Comparison of ENCODE assay signal across 8 cellular contexts in the genomic region with DNA sequence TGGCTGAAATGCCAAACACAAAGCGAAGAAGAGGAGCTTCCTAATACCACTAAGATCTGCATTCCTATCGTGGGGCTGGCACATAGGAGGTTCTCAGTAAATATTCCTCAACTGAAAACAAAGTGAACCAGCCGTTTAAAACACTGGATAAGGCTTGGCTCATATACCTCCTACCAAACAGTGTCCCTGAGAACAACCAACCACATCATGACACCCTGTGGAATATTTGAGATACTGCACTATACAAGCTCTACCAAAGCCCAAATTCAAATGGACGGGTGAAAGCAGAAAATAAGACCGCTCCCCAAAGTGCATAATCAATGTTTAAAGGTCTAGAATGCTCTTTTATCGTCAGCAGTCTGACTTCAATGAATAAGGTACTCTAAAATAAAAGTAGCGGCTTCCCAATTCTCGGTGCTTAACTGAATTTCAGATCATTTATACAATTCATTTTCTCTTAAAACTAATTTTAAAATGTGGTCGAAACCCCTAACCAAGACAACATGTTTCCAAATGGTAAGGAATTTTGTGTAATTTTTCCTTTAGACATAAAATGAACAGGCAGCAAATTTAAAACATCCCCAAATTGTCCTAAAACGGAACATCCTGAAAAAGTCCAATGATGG.
DNase-seq lines count a peak whose midpoint lies in the region; ATAC-seq and TF ChIP-seq lines count a peak whose summit lies in the region.

No MANE protein-coding gene starts in this region.

- H3K4me3 ChIP-seq in Panc1 (ENCODE audit: low read depth in 2 of 2, low read length in 2 of 2), result no peak overlapping the region
- no peak overlapping the region for H3K4me3 ChIP-seq in fibroblast of pulmonary artery (replicated peaks; ENCODE audit: low read depth, low read length)

- H3K9me3 Mint-ChIP-seq in T-helper 2 cell treated with Interferon-gamma antibody and Interleukin-4, amounts not matched to agents 5 μg/mL and 100 μg/mL, for 36 hours, result no peaks in the 10 kb centered on the region

- CTCF ChIA-PET in Panc1 (lab: Charles Lee), result interaction anchor here (0.6 kb wide), 1 partner anchor 8 kb away, joined by 3 read pairs; no protein-coding TSS in a partner anchor

- TF ChIP-seq CTCF in Panc1 (IDR thresholded peaks at IDR 0.05) (peak; percentile 50), fibroblast of pulmonary artery (IDR thresholded peaks at IDR 0.05; ENCODE audit: low read length, missing control alignments) (peak; percentile 50), GM13976 (IDR thresholded peaks at IDR 0.05; ENCODE audit: borderline replicate concordance, control extremely low read depth, extremely low read depth, insufficient read depth, missing control alignments) (no peak)

- H3K4me1 ChIP-seq in Panc1 (ENCODE audit: control insufficient read depth, insufficient read depth, low read length), result no peaks in the 10 kb centered on the region

- in situ Hi-C loops in Panc1 (cut with HindIII; ENCODE audit: low pct_unique_long_range_greater_than_20kb, low sequenced_read_pairs) (no loop called here), GM13976 (cut with MboI; ENCODE audit: low sequenced_read_pairs, unreplicated experiment) (no loop called here)

- no peaks in the 10 kb centered on the region for H3K4me1 Mint-ChIP-seq in T-helper 2 cell treated with Interferon-gamma antibody and Interleukin-4, amounts not matched to agents 5 μg/mL and 100 μg/mL, for 36 hours (ENCODE audit: low read depth)

- no peak overlapping the region for H3K27ac Mint-ChIP-seq in T-helper 2 cell treated with Interferon-gamma antibody and Interleukin-4, amounts not matched to agents 5 μg/mL and 100 μg/mL, for 36 hours

- POLR2A ChIA-PET in Panc1 (lab: Charles Lee), result no interaction called here

- peak; percentile 82 for ATAC-seq in Panc1

- DNase-seq in NCI-H2196 (lab: John Stamatoyannopoulos, UW; ENCODE audit: unreplicated experiment) (peak; percentile 14), NCI-H2196 treated with DMSO at 0.1 percent for 48 hours (lab: John Stamatoyannopoulos, UW; ENCODE audit: unreplicated experiment) (no peak), Panc1 (ENCODE audit: low read depth, low spot score) (peak; percentile 13), fibroblast of pulmonary artery (ENCODE audit: low read depth) (peak; percentile 59), putamen (ENCODE audit: low spot score) (peak; percentile 10), NOMO-1 treated with dmso at 0.1 percent for 144 hours (lab: John Stamatoyannopoulos, UW; ENCODE audit: unreplicated experiment) (no peak), GM13976 (ENCODE audit: low spot score) (no peak)
- no peak for DNase-seq in T-helper 2 cell treated with Interferon-gamma antibody and Interleukin-4, amounts not matched to agents 5 μg/mL and 100 μg/mL, for 36 hours (ENCODE audit: low spot score)

- H3K27ac ChIP-seq in Panc1 (ENCODE audit: low read length), result no peak overlapping the region

- H3K27me3 ChIP-seq in Panc1 (ENCODE audit: control insufficient read depth, insufficient read depth, low read length), result peaks cover 2% of the 10 kb centered on the region; the same call in 1 of the 2 replicates

- H3K4me3 Mint-ChIP-seq in T-helper 2 cell treated with Interferon-gamma antibody and Interleukin-4, amounts not matched to agents 5 μg/mL and 100 μg/mL, for 36 hours, result no peak overlapping the region

- no peaks in the 10 kb centered on the region for H3K27me3 Mint-ChIP-seq in T-helper 2 cell treated with Interferon-gamma antibody and Interleukin-4, amounts not matched to agents 5 μg/mL and 100 μg/mL, for 36 hours (ENCODE audit: low read depth)

- no TSS peak for BruUV-seq in Panc1 (replicated peaks; lab: Mats Ljungman, UMichigan)

- H3K36me3 ChIP-seq in Panc1 (ENCODE audit: control insufficient read depth, insufficient read depth, low read length), result no peaks in the 10 kb centered on the region

- H3K36me3 Mint-ChIP-seq in T-helper 2 cell treated with Interferon-gamma antibody and Interleukin-4, amounts not matched to agents 5 μg/mL and 100 μg/mL, for 36 hours (ENCODE audit: low read depth), result no peaks in the 10 kb centered on the region

- intact Hi-C loops in Panc1 (cut with micrococcal nuclease; ENCODE audit: unreplicated experiment), result loop anchor here (5.0 to 10.0 kb wide), 2 partner anchors 555 to 1208 kb away; a partner anchor contains a TSS

- H3K9me3 ChIP-seq in Panc1 (ENCODE audit: control insufficient read depth, insufficient read depth, low read depth, low read length), result no peaks in the 10 kb centered on the region

Comparison
In these comparisons a context has a peak if more than half of its experiments do, and no peak if none do; other contexts are left out.
1. DNase-seq: peak in NCI-H2196 (single experiment), Panc1 (single experiment), fibroblast of pulmonary artery (single experiment) and putamen (single experiment); none in NCI-H2196 treated with DMSO at 0.1 percent for 48 hours (single experiment), NOMO-1 treated with dmso at 0.1 percent for 144 hours (single experiment), GM13976 (single experiment) and T-helper 2 cell treated with Interferon-gamma antibody and Interleukin-4, amounts not matched to agents 5 μg/mL and 100 μg/mL, for 36 hours (single experiment).